Comparison of ENCODE assay signal across 8 cellular contexts in genomic region chr19:633068-633785, GRCh38. TPM values are rescaled to one million over a fixed set of nuclear protein-coding genes. Genes with fewer than 3 reads are reported as not detected.
DNase-seq lines count a peak whose midpoint lies in the region; ATAC-seq lines count a peak whose summit lies in the region.

Gene POLRMT (minus strand): TSS chr19:633537. CDS start chr19:633512, 25 bp downstream.

- DNase-seq in AML-193 (lab: John Stamatoyannopoulos, UW) = peak; percentile 94 to 95
- DNase-seq in GM19238 (ENCODE audit: insufficient read length, low spot score) = peak; percentile 100
- peak; percentile 75 for DNase-seq in NCI-H510A treated with DMSO at 0.1 percent for 48 hours (lab: John Stamatoyannopoulos, UW)
- DNase-seq in activated CD4-positive, alpha-beta T cell treated with anti-CD3 and anti-CD28 coated beads for 24 hours (ENCODE audit: low read depth in 2 of 2) = peak; percentile 90 to 93
- DNase-seq in cerebellum (ENCODE audit: low spot score) = peak; percentile 100
- peak; percentile 99 for DNase-seq in islet precursor cell
- peak; percentile 93 for DNase-seq in stimulated activated CD4-positive, alpha-beta T cell treated with anti-CD3 and anti-CD28 coated beads, Interleukin-12 subunit alpha, Interleukin-12 subunit beta, amount 100 ng/mL, for 4 hours

- peak; percentile 74 for ATAC-seq in HG03439 (IDR thresholded peaks at IDR 0.05; ENCODE audit: unreplicated experiment)

RNA-seq across cellular contexts. Expression of gene POLRMT, which starts in this region (rescaled TPM):
- 14.4 TPM for total RNA-seq in cerebellum

Comparison
In these comparisons a context has a peak if more than half of its experiments do, and no peak if none do; other contexts are left out.
1. Peak in every context shown above with its lines: DNase-seq and ATAC-seq.